Comparison of ENCODE assay signal across 21 cellular contexts in genomic region chr9:118091676-118092490, GRCh38.
A peak's percentile ranks its signal among the peaks of the same experiment; 100 is the strongest.
DNase-seq lines count a peak whose midpoint lies in the region; ATAC-seq, FAIRE-seq and TF ChIP-seq lines count a peak whose summit lies in the region.
"Had no signal": no experiment of that assay in that cellular context is flagged by ENCODE, and none has a peak within 500 bp of the region (broad histone marks: within the 10 kb centered on the region; RNA-seq: fewer than 3 reads in every experiment).

No MANE protein-coding gene starts in this region.

- H3K4me1 ChIP-seq in GM12878 (ENCODE audit: control insufficient read depth, insufficient read depth, low read length): no peaks in the 10 kb centered on the region
- H3K4me1 ChIP-seq: Caco-2, SJSA1 had no signal

- peaks cover 4% of the 10 kb centered on the region for H3K9me3 Mint-ChIP-seq in CD4-positive, alpha-beta T cell

- FAIRE-seq in GM12878 (lab: Jason Lieb, UNC): peak; percentile 35
- FAIRE-seq: H1 had no signal

- CTCF ChIA-PET in GM12878 (lab: Yijun Ruan, JAX): no interaction called here
- CTCF ChIA-PET in CD4-positive, alpha-beta T cell (lab: Charles Lee): no interaction called here

- ATAC-seq in GM12878 (no peak), HG03139 (IDR thresholded peaks at IDR 0.05; ENCODE audit: unreplicated experiment) (no peak)
- ATAC-seq in CD4-positive, alpha-beta T cell (ENCODE audit: poor library complexity): no peak
- ATAC-seq: HCT116, Right ventricle myocardium inferior had no signal

- in situ Hi-C loops in GM12878 (cut with MboI): no loop called here

- H3K79me2 ChIP-seq in GM12878 (ENCODE audit: control insufficient read depth, insufficient read depth, low read length) (no peaks in the 10 kb centered on the region), neural cell (replicated peaks; ENCODE audit: insufficient read depth, low read length) (no peaks in the 10 kb centered on the region)

- 42% methylated on average over 8 of the region's 8 CpGs for WGBS in GM12878 (ENCODE audit: insufficient coverage, insufficient replicate concordance, low lambda C conversion rate, missing lambda C conversion rate)

- TF ChIP-seq EP300 in GM12878 (IDR thresholded peaks at IDR 0.05; ENCODE audit: borderline replicate concordance in 1 of 2, control insufficient read depth in 1 of 2, low read depth in 2 of 2, low read length in 2 of 2) (no peak), neural cell (conservative IDR thresholded peaks at IDR 0.05; ENCODE audit: poor library complexity, severe bottlenecking) (no peak)

- H3K4me3 Mint-ChIP-seq in CD4-positive, alpha-beta T cell: no peak overlapping the region
- H3K4me3 Mint-ChIP-seq: CD4-positive, CD25-positive, alpha-beta regulatory T cell had no signal

- H3K4me1 Mint-ChIP-seq in CD4-positive, alpha-beta T cell (ENCODE audit: low read depth): no peaks in the 10 kb centered on the region
- H3K4me1 Mint-ChIP-seq: CD4-positive, CD25-positive, alpha-beta regulatory T cell had no signal

- no peaks in the 10 kb centered on the region for H3F3A ChIP-seq in neural cell (ENCODE audit: insufficient read depth, low read length, poor library complexity, severe bottlenecking)

- SMC1A ChIA-PET in GM12878 (lab: Charles Lee; ENCODE audit: uncharacterized antibody, unreplicated experiment): no interaction called here

- no peak overlapping the region for H3K9ac ChIP-seq in GM12878 (ENCODE audit: control insufficient read depth, insufficient read depth, low read length)
- H3K9ac ChIP-seq in neural cell (ENCODE audit: low read length): no peak overlapping the region

- H3K4me2 ChIP-seq in GM12878 (ENCODE audit: control insufficient read depth, insufficient read depth): no peak overlapping the region
- H3K4me2 ChIP-seq in neural cell (ENCODE audit: low read length): no peak overlapping the region

- H3K27ac ChIP-seq in GM12878 (ENCODE audit: control insufficient read depth, insufficient read depth): no peak overlapping the region
- no peak overlapping the region for H3K27ac ChIP-seq in neural cell (ENCODE audit: low read length)
- H3K27ac ChIP-seq in temporal lobe (ENCODE audit: low read depth, low read length): peak overlapping the region; percentile 82
- H3K27ac ChIP-seq in CD4-positive, alpha-beta T cell (ENCODE audit: low read depth, low read length): no peak overlapping the region
- H3K27ac ChIP-seq: SJSA1 had no signal

- no peak for TF ChIP-seq POLR2A in GM12878 (IDR thresholded peaks at IDR 0.05; ENCODE audit: low read depth, low read length)

- DNase-seq in GM12878 (ENCODE audit: low read depth, low spot score) (no peak), globus pallidus (ENCODE audit: low spot score) (peak; percentile 92)
- no peak for DNase-seq in CD4-positive, alpha-beta T cell
- DNase-seq in central memory CD4-positive, alpha-beta T cell: no peak
- DNase-seq: Caco-2; CD4-positive, CD25-positive, alpha-beta regulatory T cell; DND-41; Kasumi-1; NCI-H1694; NCI-H2081; NCI-H2171; NCI-H345; NCI-H524; NCI-H82 had no signal

- TF ChIP-seq RAD21 in GM12878 (IDR thresholded peaks at IDR 0.05; ENCODE audit: insufficient read depth, low read depth, low read length) (no peak), neural cell (conservative IDR thresholded peaks at IDR 0.05) (no peak)

- H3K4me3 ChIP-seq in GM12878: no peak overlapping the region
- no peak overlapping the region for H3K4me3 ChIP-seq in neural cell (ENCODE audit: low read length)
- H3K4me3 ChIP-seq: SJSA1 had no signal

- H3K9me3 ChIP-seq in GM12878 (replicated peaks; ENCODE audit: control insufficient read depth, insufficient read depth, low read length): no peaks in the 10 kb centered on the region
- no peaks in the 10 kb centered on the region for H3K9me3 ChIP-seq in neural cell (ENCODE audit: low read length)
- H3K9me3 ChIP-seq in CD4-positive, alpha-beta T cell (ENCODE audit: control insufficient read depth, low read length): no peaks in the 10 kb centered on the region
- H3K9me3 ChIP-seq: Caco-2, SJSA1 had no signal

- H4K20me1 ChIP-seq in GM12878 (ENCODE audit: control insufficient read depth, insufficient read depth) (no peaks in the 10 kb centered on the region), neural cell (ENCODE audit: insufficient read depth) (no peaks in the 10 kb centered on the region)

- no peaks in the 10 kb centered on the region for H3K36me3 Mint-ChIP-seq in CD4-positive, alpha-beta T cell (ENCODE audit: low read depth)
- H3K36me3 Mint-ChIP-seq: CD4-positive, CD25-positive, alpha-beta regulatory T cell had no signal

- no peaks in the 10 kb centered on the region for H3K27me3 Mint-ChIP-seq in CD4-positive, alpha-beta T cell
- H3K27me3 Mint-ChIP-seq: CD4-positive, CD25-positive, alpha-beta regulatory T cell had no signal

- H2AFZ ChIP-seq in GM12878 (ENCODE audit: control insufficient read depth, low read depth, low read length) (no peak overlapping the region), neural cell (ENCODE audit: low read depth, low read length) (no peak overlapping the region)

- no peak for TF ChIP-seq CTCF in GM12878 (IDR thresholded peaks at IDR 0.05 in 2 of 3, conservative IDR thresholded peaks at IDR 0.05 in 1 of 3; ENCODE audit: control insufficient read depth in 2 of 3, extremely low read depth in 1 of 3, insufficient read depth in 1 of 3, low read depth in 3 of 3, low read length in 3 of 3)
- TF ChIP-seq CTCF in neural cell (IDR thresholded peaks at IDR 0.05; ENCODE audit: poor library complexity, severe bottlenecking): no peak
- TF ChIP-seq CTCF in CD4-positive, alpha-beta T cell (IDR thresholded peaks at IDR 0.05): no peak

- intact Hi-C loops in GM12878 (cut with micrococcal nuclease; ENCODE audit: unreplicated experiment): no loop called here
- intact Hi-C loops in CD4-positive, alpha-beta T cell (cut with DNase I, micrococcal nuclease): no loop called here

- H3K27me3 ChIP-seq in GM12878 (replicated peaks in 1 of 2; ENCODE audit: control insufficient read depth in 2 of 2, insufficient read depth in 2 of 2, low read length in 1 of 2) (no peaks in the 10 kb centered on the region), neural cell (ENCODE audit: insufficient read depth, low read depth, low read length) (no peaks in the 10 kb centered on the region)
- H3K27me3 ChIP-seq in CD4-positive, alpha-beta T cell (ENCODE audit: control insufficient read depth, insufficient read depth, low read length): no peaks in the 10 kb centered on the region
- H3K27me3 ChIP-seq: SJSA1 had no signal

- POLR2A ChIA-PET in GM12878 (lab: Charles Lee): no interaction called here
- POLR2A ChIA-PET in CD4-positive, alpha-beta T cell (lab: Charles Lee): no interaction called here

- no peaks in the 10 kb centered on the region for H3K36me3 ChIP-seq in GM12878 (ENCODE audit: control insufficient read depth in 2 of 2, insufficient read depth in 2 of 2, low read length in 1 of 2)
- H3K36me3 ChIP-seq in neural cell (ENCODE audit: insufficient read depth, low read length): no peaks in the 10 kb centered on the region
- H3K36me3 ChIP-seq: SJSA1 had no signal

- RAD21 ChIA-PET in GM12878 (lab: Charles Lee; ENCODE audit: unreplicated experiment): no interaction called here

- H3K27ac Mint-ChIP-seq in CD4-positive, alpha-beta T cell: no peak overlapping the region
- H3K27ac Mint-ChIP-seq: CD4-positive, CD25-positive, alpha-beta regulatory T cell had no signal

- H3K9me2 ChIP-seq in neural cell (ENCODE audit: insufficient read depth, low read length): no peaks in the 10 kb centered on the region

- no TSS peak for BruUV-seq in GM12878 (replicated peaks; lab: Mats Ljungman, UMichigan)

TF ChIP-seq in GM12878, 131 proteins besides CTCF, POLR2A, EP300 and RAD21 (continues in another document):
- TF ChIP-seq MEF2A (IDR thresholded peaks at IDR 0.05; ENCODE audit: insufficient read depth, low read depth, low read length) (no peak), BCL3 (IDR thresholded peaks at IDR 0.05; ENCODE audit: borderline replicate concordance, insufficient read depth, low read depth, low read length, poor library complexity, severe bottlenecking) (no peak), TCF7 (IDR thresholded peaks at IDR 0.05; ENCODE audit: borderline replicate concordance) (no peak), RCOR1 (conservative IDR thresholded peaks at IDR 0.05; ENCODE audit: low read depth, low read length) (no peak), SUZ12 (IDR thresholded peaks at IDR 0.05; ENCODE audit: unreplicated experiment) (no peak), NFYA (IDR thresholded peaks at IDR 0.05; ENCODE audit: borderline replicate concordance, low read depth, low read length) (no peak)

TF ChIP-seq in neural cell, 6 proteins besides CTCF, POLR2A, EP300 and RAD21:
- TF ChIP-seq REST (IDR thresholded peaks at IDR 0.05; ENCODE audit: borderline replicate concordance): no peak
- peak; percentile 39 for TF ChIP-seq POLR2AphosphoS5 (IDR thresholded peaks at IDR 0.05)
